1 cellular context compared by ENCODE assay signal in genomic region chr11:26621147-26621546, GRCh38.
TF ChIP-seq lines count a peak whose summit lies in the region.

No MANE protein-coding gene starts in this region.

TF ChIP-seq in H1, 55 proteins besides CTCF, POLR2A, EP300 and RAD21 (continued from another document):
- TF ChIP-seq CHD7 (IDR thresholded peaks at IDR 0.05; ENCODE audit: insufficient replicate concordance, low read length) (no peak), RNF2 (IDR thresholded peaks at IDR 0.05; ENCODE audit: borderline replicate concordance, low read depth, low read length, missing control alignments, poor library complexity, severe bottlenecking) (no peak), TEAD4 (IDR thresholded peaks at IDR 0.05; ENCODE audit: low read depth, low read length) (no peak), POU5F1 (IDR thresholded peaks at IDR 0.05; ENCODE audit: low read depth, low read length) (no peak), HDAC6 (IDR thresholded peaks at IDR 0.05; ENCODE audit: low read depth, low read length) (no peak), USF2 (IDR thresholded peaks at IDR 0.05; ENCODE audit: low read length) (no peak)
